ENCODE assay signal across 1 cellular context in the genomic region with DNA sequence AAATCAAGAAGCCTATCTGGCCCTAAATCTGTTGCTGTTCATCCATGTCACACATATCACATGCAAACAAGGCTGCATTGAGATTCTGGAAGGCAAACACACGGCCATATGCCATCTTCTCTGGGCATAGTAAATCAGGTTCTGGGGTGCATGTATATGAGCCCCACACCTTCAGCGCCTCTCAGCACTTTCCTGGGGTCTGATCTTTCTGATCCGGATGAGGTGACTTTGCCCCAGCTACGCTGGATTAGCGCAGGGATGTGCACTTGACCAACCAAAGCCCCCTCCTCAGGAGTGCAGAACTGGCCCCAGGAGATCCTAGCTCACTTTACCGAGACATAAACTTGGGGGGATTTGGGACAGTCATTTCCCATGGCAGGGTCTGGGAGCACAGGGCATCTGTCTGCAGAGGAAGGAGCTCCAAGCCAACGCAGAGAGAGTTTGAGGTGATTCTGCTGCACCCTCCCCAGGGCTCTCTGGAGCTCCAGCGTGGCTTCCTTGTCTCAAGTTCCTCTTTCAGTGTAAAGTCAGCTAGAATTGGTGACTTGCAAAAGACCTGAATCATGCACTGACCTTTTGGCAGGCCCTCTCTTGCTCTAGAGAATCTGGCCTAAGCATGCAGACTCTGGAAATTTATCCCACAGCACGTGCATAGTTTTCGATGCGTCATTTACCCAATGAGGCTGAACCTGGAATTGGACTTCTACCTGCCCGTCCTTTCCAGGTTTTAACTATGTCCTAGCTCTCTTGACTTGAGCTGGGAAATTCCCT.
TF ChIP-seq lines count a peak whose summit lies in the region.

No MANE protein-coding gene starts in this region.

TF ChIP-seq in K562, 482 proteins besides CTCF, POLR2A, EP300 and RAD21 (continued from another document and continues in another):
- TF ChIP-seq, protein P1, sequence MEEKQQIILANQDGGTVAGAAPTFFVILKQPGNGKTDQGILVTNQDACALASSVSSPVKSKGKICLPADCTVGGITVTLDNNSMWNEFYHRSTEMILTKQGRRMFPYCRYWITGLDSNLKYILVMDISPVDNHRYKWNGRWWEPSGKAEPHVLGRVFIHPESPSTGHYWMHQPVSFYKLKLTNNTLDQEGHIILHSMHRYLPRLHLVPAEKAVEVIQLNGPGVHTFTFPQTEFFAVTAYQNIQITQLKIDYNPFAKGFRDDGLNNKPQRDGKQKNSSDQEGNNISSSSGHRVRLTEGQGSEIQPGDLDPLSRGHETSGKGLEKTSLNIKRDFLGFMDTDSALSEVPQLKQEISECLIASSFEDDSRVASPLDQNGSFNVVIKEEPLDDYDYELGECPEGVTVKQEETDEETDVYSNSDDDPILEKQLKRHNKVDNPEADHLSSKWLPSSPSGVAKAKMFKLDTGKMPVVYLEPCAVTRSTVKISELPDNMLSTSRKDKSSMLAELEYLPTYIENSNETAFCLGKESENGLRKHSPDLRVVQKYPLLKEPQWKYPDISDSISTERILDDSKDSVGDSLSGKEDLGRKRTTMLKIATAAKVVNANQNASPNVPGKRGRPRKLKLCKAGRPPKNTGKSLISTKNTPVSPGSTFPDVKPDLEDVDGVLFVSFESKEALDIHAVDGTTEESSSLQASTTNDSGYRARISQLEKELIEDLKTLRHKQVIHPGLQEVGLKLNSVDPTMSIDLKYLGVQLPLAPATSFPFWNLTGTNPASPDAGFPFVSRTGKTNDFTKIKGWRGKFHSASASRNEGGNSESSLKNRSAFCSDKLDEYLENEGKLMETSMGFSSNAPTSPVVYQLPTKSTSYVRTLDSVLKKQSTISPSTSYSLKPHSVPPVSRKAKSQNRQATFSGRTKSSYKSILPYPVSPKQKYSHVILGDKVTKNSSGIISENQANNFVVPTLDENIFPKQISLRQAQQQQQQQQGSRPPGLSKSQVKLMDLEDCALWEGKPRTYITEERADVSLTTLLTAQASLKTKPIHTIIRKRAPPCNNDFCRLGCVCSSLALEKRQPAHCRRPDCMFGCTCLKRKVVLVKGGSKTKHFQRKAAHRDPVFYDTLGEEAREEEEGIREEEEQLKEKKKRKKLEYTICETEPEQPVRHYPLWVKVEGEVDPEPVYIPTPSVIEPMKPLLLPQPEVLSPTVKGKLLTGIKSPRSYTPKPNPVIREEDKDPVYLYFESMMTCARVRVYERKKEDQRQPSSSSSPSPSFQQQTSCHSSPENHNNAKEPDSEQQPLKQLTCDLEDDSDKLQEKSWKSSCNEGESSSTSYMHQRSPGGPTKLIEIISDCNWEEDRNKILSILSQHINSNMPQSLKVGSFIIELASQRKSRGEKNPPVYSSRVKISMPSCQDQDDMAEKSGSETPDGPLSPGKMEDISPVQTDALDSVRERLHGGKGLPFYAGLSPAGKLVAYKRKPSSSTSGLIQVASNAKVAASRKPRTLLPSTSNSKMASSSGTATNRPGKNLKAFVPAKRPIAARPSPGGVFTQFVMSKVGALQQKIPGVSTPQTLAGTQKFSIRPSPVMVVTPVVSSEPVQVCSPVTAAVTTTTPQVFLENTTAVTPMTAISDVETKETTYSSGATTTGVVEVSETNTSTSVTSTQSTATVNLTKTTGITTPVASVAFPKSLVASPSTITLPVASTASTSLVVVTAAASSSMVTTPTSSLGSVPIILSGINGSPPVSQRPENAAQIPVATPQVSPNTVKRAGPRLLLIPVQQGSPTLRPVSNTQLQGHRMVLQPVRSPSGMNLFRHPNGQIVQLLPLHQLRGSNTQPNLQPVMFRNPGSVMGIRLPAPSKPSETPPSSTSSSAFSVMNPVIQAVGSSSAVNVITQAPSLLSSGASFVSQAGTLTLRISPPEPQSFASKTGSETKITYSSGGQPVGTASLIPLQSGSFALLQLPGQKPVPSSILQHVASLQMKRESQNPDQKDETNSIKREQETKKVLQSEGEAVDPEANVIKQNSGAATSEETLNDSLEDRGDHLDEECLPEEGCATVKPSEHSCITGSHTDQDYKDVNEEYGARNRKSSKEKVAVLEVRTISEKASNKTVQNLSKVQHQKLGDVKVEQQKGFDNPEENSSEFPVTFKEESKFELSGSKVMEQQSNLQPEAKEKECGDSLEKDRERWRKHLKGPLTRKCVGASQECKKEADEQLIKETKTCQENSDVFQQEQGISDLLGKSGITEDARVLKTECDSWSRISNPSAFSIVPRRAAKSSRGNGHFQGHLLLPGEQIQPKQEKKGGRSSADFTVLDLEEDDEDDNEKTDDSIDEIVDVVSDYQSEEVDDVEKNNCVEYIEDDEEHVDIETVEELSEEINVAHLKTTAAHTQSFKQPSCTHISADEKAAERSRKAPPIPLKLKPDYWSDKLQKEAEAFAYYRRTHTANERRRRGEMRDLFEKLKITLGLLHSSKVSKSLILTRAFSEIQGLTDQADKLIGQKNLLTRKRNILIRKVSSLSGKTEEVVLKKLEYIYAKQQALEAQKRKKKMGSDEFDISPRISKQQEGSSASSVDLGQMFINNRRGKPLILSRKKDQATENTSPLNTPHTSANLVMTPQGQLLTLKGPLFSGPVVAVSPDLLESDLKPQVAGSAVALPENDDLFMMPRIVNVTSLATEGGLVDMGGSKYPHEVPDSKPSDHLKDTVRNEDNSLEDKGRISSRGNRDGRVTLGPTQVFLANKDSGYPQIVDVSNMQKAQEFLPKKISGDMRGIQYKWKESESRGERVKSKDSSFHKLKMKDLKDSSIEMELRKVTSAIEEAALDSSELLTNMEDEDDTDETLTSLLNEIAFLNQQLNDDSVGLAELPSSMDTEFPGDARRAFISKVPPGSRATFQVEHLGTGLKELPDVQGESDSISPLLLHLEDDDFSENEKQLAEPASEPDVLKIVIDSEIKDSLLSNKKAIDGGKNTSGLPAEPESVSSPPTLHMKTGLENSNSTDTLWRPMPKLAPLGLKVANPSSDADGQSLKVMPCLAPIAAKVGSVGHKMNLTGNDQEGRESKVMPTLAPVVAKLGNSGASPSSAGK (IDR thresholded peaks at IDR 0.05) = peak; percentile 56
- TF ChIP-seq MAFG (tag; conservative IDR thresholded peaks at IDR 0.05) (peak; percentile 76), DPF2 (IDR thresholded peaks at IDR 0.05) (no peak; the same call in 1 of the 2 replicates), MCM5 (IDR thresholded peaks at IDR 0.05; ENCODE audit: low read depth) (no peak), NFE2 (IDR thresholded peaks at IDR 0.05; ENCODE audit: low read depth) (peak; percentile 74), ZSCAN32 (CRISPR knock-in tag; IDR thresholded peaks at IDR 0.05) (no peak), XRCC5 (IDR thresholded peaks at IDR 0.05; ENCODE audit: low read depth, low read length) (no peak), TFAM (CRISPR knock-in tag; conservative IDR thresholded peaks at IDR 0.05) (no peak), TRIM24 (IDR thresholded peaks at IDR 0.05) (no peak), GTF2E2 (tag; IDR thresholded peaks at IDR 0.05) (no peak), ZNF79 (CRISPR knock-in tag; IDR thresholded peaks at IDR 0.05; ENCODE audit: low read depth) (no peak), TOE1 (IDR thresholded peaks at IDR 0.05; ENCODE audit: borderline replicate concordance) (no peak), TOE1 (CRISPR knock-in tag; IDR thresholded peaks at IDR 0.05; ENCODE audit: borderline replicate concordance, low read depth) (no peak), MAFF (IDR thresholded peaks at IDR 0.05; ENCODE audit: low read length) (peak; percentile 62; the same call in 1 of the 2 replicates), SRSF3 (IDR thresholded peaks at IDR 0.05; ENCODE audit: insufficient read depth, low read length) (no peak), CREM (IDR thresholded peaks at IDR 0.05; ENCODE audit: low read depth) (no peak), ZZZ3 (IDR thresholded peaks at IDR 0.05) (no peak), CHD1 (IDR thresholded peaks at IDR 0.05; ENCODE audit: low read length) (no peak), ZNF121 (CRISPR knock-in tag; conservative IDR thresholded peaks at IDR 0.05) (no peak), ZNF224 (CRISPR knock-in tag; IDR thresholded peaks at IDR 0.05) (no peak), NFXL1 (CRISPR knock-in tag; IDR thresholded peaks at IDR 0.05) (no peak), PHF20 (IDR thresholded peaks at IDR 0.05; ENCODE audit: partially characterized antibody) (no peak), SPI1 (IDR thresholded peaks at IDR 0.05; ENCODE audit: borderline replicate concordance, low read depth, low read length) (peak; percentile 47; the same call in 1 of the 2 replicates), ZEB2 (IDR thresholded peaks at IDR 0.05) (no peak), L3MBTL2 (IDR thresholded peaks at IDR 0.05) (peak; percentile 85), TARDBP (IDR thresholded peaks at IDR 0.05) (no peak), KLF10 (CRISPR knock-in tag; IDR thresholded peaks at IDR 0.05) (no peak), SRSF7 (optimal IDR thresholded peaks at IDR 0.05; ENCODE audit: low read depth, low read length) (no peak), JUNB (CRISPR knock-in tag; conservative IDR thresholded peaks at IDR 0.05) (no peak), YY1 (IDR thresholded peaks at IDR 0.05; ENCODE audit: borderline replicate concordance in 1 of 3, control insufficient read depth in 1 of 3, extremely low read depth in 1 of 3, insufficient read depth in 3 of 3, insufficient read length in 1 of 3, insufficient replicate concordance in 2 of 3, low read depth in 1 of 3, low read length in 2 of 3) (no peak), HNRNPLL (IDR thresholded peaks at IDR 0.05; ENCODE audit: low read depth, low read length, poor library complexity, severe bottlenecking) (no peak), NCOA4 (IDR thresholded peaks at IDR 0.05; ENCODE audit: partially characterized antibody) (no peak), TEAD1 (CRISPR knock-in tag; IDR thresholded peaks at IDR 0.05) (no peak), PHTF2 (CRISPR knock-in tag; IDR thresholded peaks at IDR 0.05) (no peak)
- TF ChIP-seq, protein P2, sequence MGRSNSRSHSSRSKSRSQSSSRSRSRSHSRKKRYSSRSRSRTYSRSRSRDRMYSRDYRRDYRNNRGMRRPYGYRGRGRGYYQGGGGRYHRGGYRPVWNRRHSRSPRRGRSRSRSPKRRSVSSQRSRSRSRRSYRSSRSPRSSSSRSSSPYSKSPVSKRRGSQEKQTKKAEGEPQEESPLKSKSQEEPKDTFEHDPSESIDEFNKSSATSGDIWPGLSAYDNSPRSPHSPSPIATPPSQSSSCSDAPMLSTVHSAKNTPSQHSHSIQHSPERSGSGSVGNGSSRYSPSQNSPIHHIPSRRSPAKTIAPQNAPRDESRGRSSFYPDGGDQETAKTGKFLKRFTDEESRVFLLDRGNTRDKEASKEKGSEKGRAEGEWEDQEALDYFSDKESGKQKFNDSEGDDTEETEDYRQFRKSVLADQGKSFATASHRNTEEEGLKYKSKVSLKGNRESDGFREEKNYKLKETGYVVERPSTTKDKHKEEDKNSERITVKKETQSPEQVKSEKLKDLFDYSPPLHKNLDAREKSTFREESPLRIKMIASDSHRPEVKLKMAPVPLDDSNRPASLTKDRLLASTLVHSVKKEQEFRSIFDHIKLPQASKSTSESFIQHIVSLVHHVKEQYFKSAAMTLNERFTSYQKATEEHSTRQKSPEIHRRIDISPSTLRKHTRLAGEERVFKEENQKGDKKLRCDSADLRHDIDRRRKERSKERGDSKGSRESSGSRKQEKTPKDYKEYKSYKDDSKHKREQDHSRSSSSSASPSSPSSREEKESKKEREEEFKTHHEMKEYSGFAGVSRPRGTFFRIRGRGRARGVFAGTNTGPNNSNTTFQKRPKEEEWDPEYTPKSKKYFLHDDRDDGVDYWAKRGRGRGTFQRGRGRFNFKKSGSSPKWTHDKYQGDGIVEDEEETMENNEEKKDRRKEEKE (IDR thresholded peaks at IDR 0.05; ENCODE audit: borderline replicate concordance in 1 of 2, control insufficient read depth in 1 of 2, low read depth in 2 of 2, low read length in 1 of 2) = no peak
- TF ChIP-seq, protein P3, sequence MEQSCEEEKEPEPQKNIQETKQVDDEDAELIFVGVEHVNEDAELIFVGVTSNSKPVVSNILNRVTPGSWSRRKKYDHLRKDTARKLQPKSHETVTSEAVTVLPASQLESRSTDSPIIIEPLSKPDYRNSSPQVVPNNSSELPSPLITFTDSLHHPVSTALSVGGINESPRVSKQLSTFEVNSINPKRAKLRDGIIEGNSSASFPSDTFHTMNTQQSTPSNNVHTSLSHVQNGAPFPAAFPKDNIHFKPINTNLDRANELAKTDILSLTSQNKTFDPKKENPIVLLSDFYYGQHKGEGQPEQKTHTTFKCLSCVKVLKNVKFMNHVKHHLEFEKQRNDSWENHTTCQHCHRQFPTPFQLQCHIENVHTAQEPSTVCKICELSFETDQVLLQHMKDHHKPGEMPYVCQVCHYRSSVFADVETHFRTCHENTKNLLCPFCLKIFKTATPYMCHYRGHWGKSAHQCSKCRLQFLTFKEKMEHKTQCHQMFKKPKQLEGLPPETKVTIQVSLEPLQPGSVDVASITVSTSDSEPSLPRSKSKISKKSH (CRISPR knock-in tag; IDR thresholded peaks at IDR 0.05) = no peak
- TF ChIP-seq, protein P4, sequence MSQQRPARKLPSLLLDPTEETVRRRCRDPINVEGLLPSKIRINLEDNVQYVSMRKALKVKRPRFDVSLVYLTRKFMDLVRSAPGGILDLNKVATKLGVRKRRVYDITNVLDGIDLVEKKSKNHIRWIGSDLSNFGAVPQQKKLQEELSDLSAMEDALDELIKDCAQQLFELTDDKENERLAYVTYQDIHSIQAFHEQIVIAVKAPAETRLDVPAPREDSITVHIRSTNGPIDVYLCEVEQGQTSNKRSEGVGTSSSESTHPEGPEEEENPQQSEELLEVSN (IDR thresholded peaks at IDR 0.05; ENCODE audit: borderline replicate concordance in 1 of 2, extremely low read depth in 1 of 2, insufficient read depth in 1 of 2, insufficient read length in 1 of 2, low read depth in 1 of 2, low read length in 1 of 2, poor library complexity in 1 of 2, severe bottlenecking in 1 of 2) = peak in 1 of 2 experiments; percentile 15
- TF ChIP-seq, protein P5, sequence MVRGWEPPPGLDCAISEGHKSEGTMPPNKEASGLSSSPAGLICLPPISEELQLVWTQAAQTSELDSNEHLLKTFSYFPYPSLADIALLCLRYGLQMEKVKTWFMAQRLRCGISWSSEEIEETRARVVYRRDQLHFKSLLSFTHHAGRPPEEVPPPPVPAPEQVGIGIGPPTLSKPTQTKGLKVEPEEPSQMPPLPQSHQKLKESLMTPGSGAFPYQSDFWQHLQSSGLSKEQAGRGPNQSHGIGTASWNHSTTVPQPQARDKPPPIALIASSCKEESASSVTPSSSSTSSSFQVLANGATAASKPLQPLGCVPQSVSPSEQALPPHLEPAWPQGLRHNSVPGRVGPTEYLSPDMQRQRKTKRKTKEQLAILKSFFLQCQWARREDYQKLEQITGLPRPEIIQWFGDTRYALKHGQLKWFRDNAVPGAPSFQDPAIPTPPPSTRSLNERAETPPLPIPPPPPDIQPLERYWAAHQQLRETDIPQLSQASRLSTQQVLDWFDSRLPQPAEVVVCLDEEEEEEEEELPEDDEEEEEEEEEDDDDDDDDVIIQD (CRISPR knock-in tag; IDR thresholded peaks at IDR 0.05) = no peak
- TF ChIP-seq, protein P6, sequence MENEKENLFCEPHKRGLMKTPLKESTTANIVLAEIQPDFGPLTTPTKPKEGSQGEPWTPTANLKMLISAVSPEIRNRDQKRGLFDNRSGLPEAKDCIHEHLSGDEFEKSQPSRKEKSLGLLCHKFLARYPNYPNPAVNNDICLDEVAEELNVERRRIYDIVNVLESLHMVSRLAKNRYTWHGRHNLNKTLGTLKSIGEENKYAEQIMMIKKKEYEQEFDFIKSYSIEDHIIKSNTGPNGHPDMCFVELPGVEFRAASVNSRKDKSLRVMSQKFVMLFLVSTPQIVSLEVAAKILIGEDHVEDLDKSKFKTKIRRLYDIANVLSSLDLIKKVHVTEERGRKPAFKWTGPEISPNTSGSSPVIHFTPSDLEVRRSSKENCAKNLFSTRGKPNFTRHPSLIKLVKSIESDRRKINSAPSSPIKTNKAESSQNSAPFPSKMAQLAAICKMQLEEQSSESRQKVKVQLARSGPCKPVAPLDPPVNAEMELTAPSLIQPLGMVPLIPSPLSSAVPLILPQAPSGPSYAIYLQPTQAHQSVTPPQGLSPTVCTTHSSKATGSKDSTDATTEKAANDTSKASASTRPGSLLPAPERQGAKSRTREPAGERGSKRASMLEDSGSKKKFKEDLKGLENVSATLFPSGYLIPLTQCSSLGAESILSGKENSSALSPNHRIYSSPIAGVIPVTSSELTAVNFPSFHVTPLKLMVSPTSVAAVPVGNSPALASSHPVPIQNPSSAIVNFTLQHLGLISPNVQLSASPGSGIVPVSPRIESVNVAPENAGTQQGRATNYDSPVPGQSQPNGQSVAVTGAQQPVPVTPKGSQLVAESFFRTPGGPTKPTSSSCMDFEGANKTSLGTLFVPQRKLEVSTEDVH (IDR thresholded peaks at IDR 0.05; ENCODE audit: low read depth, partially characterized antibody) = no peak
